Comparison of ENCODE assay signal across 18 cellular contexts in the genomic region with DNA sequence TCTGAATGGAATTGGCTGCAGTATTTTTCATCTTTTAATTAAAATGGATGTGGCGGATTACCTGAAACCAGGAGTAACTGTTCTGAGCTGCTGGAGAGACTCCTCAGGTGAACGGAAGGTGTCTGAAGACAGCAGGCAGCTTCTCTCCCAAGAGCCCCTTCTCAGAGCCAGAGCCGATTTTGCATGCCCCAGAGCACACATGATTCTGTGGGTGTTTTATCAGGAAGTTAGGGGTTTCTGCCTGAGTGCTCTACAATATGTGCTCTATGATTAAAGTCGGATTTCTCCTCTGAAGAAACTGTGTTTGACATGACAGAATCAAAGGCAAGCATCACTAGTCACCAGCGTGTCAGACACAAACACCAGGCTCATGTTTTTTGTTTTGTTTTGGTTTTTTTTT.
"Had no signal": no experiment of that assay in that cellular context is flagged by ENCODE, and none has a peak within 500 bp of the region (broad histone marks: within the 10 kb centered on the region; RNA-seq: fewer than 3 reads in every experiment).

No MANE protein-coding gene starts in this region.

- H3K27ac Mint-ChIP-seq: activated naive CD4-positive, alpha-beta T cell treated with anti-CD3 and anti-CD28 coated beads for 36 hours; activated T-helper 2 cell treated with anti-CD3 and anti-CD28 coated beads, Interferon-gamma antibody, Interleukin-2, Interleukin-4, amounts not matched to agents 10 μg/mL and 5 μg/mL and 100 μg/mL, durations not matched to agents 14 hours and 24 hours and 36 hours; immature natural killer cell; mesothelial cell of epicardium; stimulated activated effector memory CD8-positive, alpha-beta T cell treated with anti-CD3 and anti-CD28 coated beads, Interleukin-12 subunit alpha, Interleukin-12 subunit beta, amount 100 ng/mL, for 72 hours had no signal

- H3K9me3 ChIP-seq: ascending aorta, lower lobe of right lung, uterus had no signal

- H3K4me3 Mint-ChIP-seq: activated naive CD4-positive, alpha-beta T cell treated with anti-CD3 and anti-CD28 coated beads for 36 hours; immature natural killer cell; mesothelial cell of epicardium; stimulated activated effector memory CD8-positive, alpha-beta T cell treated with anti-CD3 and anti-CD28 coated beads, Interleukin-12 subunit alpha, Interleukin-12 subunit beta, amount 100 ng/mL, for 72 hours had no signal

- H3K4me3 ChIP-seq: ascending aorta, breast epithelium, heart left ventricle, lower lobe of right lung, tibial artery, uterus had no signal

- ATAC-seq: activated CD4-positive, CD25-positive, alpha-beta regulatory T cell treated with anti-CD3 and anti-CD28 coated beads, Interleukin-2, amount 50 U/mL, for 24 hours; heart left ventricle; left colon; lower lobe of right lung; stimulated activated effector memory CD8-positive, alpha-beta T cell treated with anti-CD3 and anti-CD28 coated beads, Interleukin-12 subunit alpha, Interleukin-12 subunit beta, amount 100 ng/mL, for 72 hours had no signal

- H3K27me3 ChIP-seq: breast epithelium, uterus had no signal

- H3K36me3 Mint-ChIP-seq: immature natural killer cell; stimulated activated effector memory CD8-positive, alpha-beta T cell treated with anti-CD3 and anti-CD28 coated beads, Interleukin-12 subunit alpha, Interleukin-12 subunit beta, amount 100 ng/mL, for 72 hours had no signal

- DNase-seq: activated CD4-positive, alpha-beta T cell treated with anti-CD3 and anti-CD28 coated beads, Interleukin-2, amount 50 U/mL, for 4 hours; activated naive CD4-positive, alpha-beta T cell treated with anti-CD3 and anti-CD28 coated beads for 36 hours; activated T-cell treated with anti-CD3 and anti-CD28 coated beads, Interleukin-2, amount 50 U/mL, for 1 hour; dermis blood vessel endothelial cell; foreskin melanocyte; heart left ventricle; immature natural killer cell; lower lobe of right lung; tibial artery; uterus had no signal

- H3K4me1 ChIP-seq: ascending aorta, heart left ventricle, lower lobe of right lung, uterus had no signal

- H3K9me3 Mint-ChIP-seq: activated T-helper 2 cell treated with anti-CD3 and anti-CD28 coated beads, Interferon-gamma antibody, Interleukin-2, Interleukin-4, amounts not matched to agents 10 μg/mL and 5 μg/mL and 100 μg/mL, durations not matched to agents 14 hours and 24 hours and 36 hours had no signal

- H3K27ac ChIP-seq: ascending aorta, breast epithelium, epithelial cell of prostate, heart left ventricle, lower lobe of right lung, tibial artery, uterus had no signal

- H3K36me3 ChIP-seq: ascending aorta, breast epithelium, heart left ventricle, lower lobe of right lung, tibial artery, uterus had no signal

- H3K4me1 Mint-ChIP-seq: immature natural killer cell; mesothelial cell of epicardium; stimulated activated effector memory CD8-positive, alpha-beta T cell treated with anti-CD3 and anti-CD28 coated beads, Interleukin-12 subunit alpha, Interleukin-12 subunit beta, amount 100 ng/mL, for 72 hours had no signal
